Comparison of ENCODE assay signal across 16 cellular contexts in genomic region chr2:100185516-100185915, GRCh38. TPM values are rescaled to one million over a fixed set of nuclear protein-coding genes. Genes with fewer than 3 reads are reported as not detected.
DNase-seq lines count a peak whose midpoint lies in the region; ATAC-seq and TF ChIP-seq lines count a peak whose summit lies in the region.
"Had no signal": no experiment of that assay in that cellular context is flagged by ENCODE, and none has a peak within 500 bp of the region (broad histone marks: within the 10 kb centered on the region; RNA-seq: fewer than 3 reads in every experiment).

No MANE protein-coding gene starts in this region.

- H3K4me1 ChIP-seq in esophagus muscularis mucosa, result peaks cover 0 to 3% (median 1%) of the 10 kb centered on the region in 4 donors

- no peaks in the 10 kb centered on the region for H3K9me3 ChIP-seq in esophagus muscularis mucosa

- ATAC-seq in HG02763 (IDR thresholded peaks at IDR 0.05; ENCODE audit: unreplicated experiment), result no peak
- ATAC-seq: HCT116 had no signal

- H3K27me3 Mint-ChIP-seq in osteocyte (ENCODE audit: unreplicated experiment), result peaks cover 4% of the 10 kb centered on the region
- H3K27me3 Mint-ChIP-seq: CD4-positive, alpha-beta T cell had no signal

- H3K27ac ChIP-seq in esophagus muscularis mucosa (replicated peaks in 1 of 4), result no peak overlapping the region
- H3K27ac ChIP-seq: C4-2B, GM23248 had no signal

- H3K4me3 ChIP-seq in esophagus muscularis mucosa, result no peak overlapping the region
- H3K4me3 ChIP-seq: GM23248 had no signal

- TF ChIP-seq EP300 in esophagus muscularis mucosa (IDR thresholded peaks at IDR 0.05), result no peak

- TF ChIP-seq CTCF in GM20000 (IDR thresholded peaks at IDR 0.05; ENCODE audit: extremely low read depth, missing control alignments) (no peak), esophagus muscularis mucosa (IDR thresholded peaks at IDR 0.05) (no peak), osteocyte (IDR thresholded peaks at IDR 0.05) (no peak)

- H3K9me3 Mint-ChIP-seq in osteocyte (ENCODE audit: unreplicated experiment), result no peaks in the 10 kb centered on the region
- H3K9me3 Mint-ChIP-seq: CD4-positive, alpha-beta T cell; CD8-positive, alpha-beta memory T cell; HFFc6 had no signal

- 87% methylated on average over 5 of the region's 5 CpGs for WGBS in esophagus muscularis mucosa

- no peak for TF ChIP-seq POLR2A in esophagus muscularis mucosa (IDR thresholded peaks at IDR 0.05; ENCODE audit: low read depth)

- H3K4me1 Mint-ChIP-seq in osteocyte (ENCODE audit: unreplicated experiment), result no peaks in the 10 kb centered on the region
- H3K4me1 Mint-ChIP-seq: CD8-positive, alpha-beta memory T cell had no signal

- no peaks in the 10 kb centered on the region for H3K27me3 ChIP-seq in esophagus muscularis mucosa

- DNase-seq in GM20000 (ENCODE audit: low spot score) (peak; percentile 0), esophagus muscularis mucosa (ENCODE audit: extremely low spot score) (peak; percentile 84), osteocyte (ENCODE audit: extremely low spot score, unreplicated experiment) (peak; percentile 38), anterior cingulate cortex (lab: John Stamatoyannopoulos, UW) (no peak), NCI-H1694 (lab: John Stamatoyannopoulos, UW) (no peak)
- DNase-seq: CD4-positive, alpha-beta T cell; CD8-positive, alpha-beta memory T cell; DMS153; DND-41; H7; HFFc6 had no signal

- intact Hi-C loops in esophagus muscularis mucosa (cut with DNase I), result no loop called here

- no peaks in the 10 kb centered on the region for H3K36me3 ChIP-seq in esophagus muscularis mucosa

- H3K4me3 Mint-ChIP-seq in osteocyte (ENCODE audit: unreplicated experiment), result no peak overlapping the region
- H3K4me3 Mint-ChIP-seq: CD4-positive, alpha-beta T cell; CD8-positive, alpha-beta memory T cell; HFFc6 had no signal

- H3K27ac Mint-ChIP-seq in osteocyte (ENCODE audit: unreplicated experiment), result no peak overlapping the region
- H3K27ac Mint-ChIP-seq: CD4-positive, alpha-beta T cell; CD8-positive, alpha-beta memory T cell; HFFc6 had no signal

- no peaks in the 10 kb centered on the region for H3K36me3 Mint-ChIP-seq in osteocyte (ENCODE audit: unreplicated experiment)
- H3K36me3 Mint-ChIP-seq: CD8-positive, alpha-beta memory T cell had no signal

RNA-seq across cellular contexts. Expression of gene AFF3, which starts 43.1 kb away (rescaled TPM):
- total RNA-seq in esophagus muscularis mucosa, result 10 to 100 TPM; 36.4 to 99.5 (median 56.9) TPM
- 239 and 248 TPM in 2 replicates for total RNA-seq in osteocyte
- total RNA-seq: A673 had no signal

Comparison
In these comparisons a context has a peak if more than half of its experiments do, and no peak if none do; other contexts are left out.
1. DNase-seq: peak in GM20000 (single experiment), esophagus muscularis mucosa (single experiment) and osteocyte (single experiment); none in anterior cingulate cortex (0 of 58) and NCI-H1694 (single experiment).